Comparison of ENCODE assay signal across 24 cellular contexts in the genomic region with DNA sequence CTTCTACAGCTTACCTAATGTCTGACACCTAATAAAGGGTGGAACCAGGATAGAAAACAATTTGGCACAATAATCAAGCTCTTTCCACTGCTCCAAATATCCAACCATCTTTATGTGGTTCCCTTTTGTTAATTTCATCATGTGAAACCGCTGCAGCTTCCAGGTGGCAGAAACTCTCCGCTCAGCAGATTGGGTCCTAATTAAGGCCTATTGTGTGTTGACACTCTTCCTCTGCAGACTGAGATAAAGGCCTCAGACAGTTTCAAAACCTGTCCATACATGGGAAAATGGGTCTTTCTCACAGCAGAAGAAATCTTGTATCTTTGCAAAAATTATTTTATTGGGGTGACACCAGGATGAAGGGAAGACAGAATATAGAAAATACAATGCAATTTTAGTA.
A peak's percentile ranks its signal among the peaks of the same experiment; 100 is the strongest.
DNase-seq lines count a peak whose midpoint lies in the region; FAIRE-seq and TF ChIP-seq lines count a peak whose summit lies in the region.
"Had no signal": no experiment of that assay in that cellular context is flagged by ENCODE, and none has a peak within 500 bp of the region (broad histone marks: within the 10 kb centered on the region; RNA-seq: fewer than 3 reads in every experiment).

No MANE protein-coding gene starts in this region.

- H3K9me2 ChIP-seq in neural cell (ENCODE audit: insufficient read depth, low read length): no peaks in the 10 kb centered on the region

- H3K79me2 ChIP-seq in neural cell (replicated peaks; ENCODE audit: insufficient read depth, low read length): no peaks in the 10 kb centered on the region

- no peak for TF ChIP-seq RAD21 in neural cell (conservative IDR thresholded peaks at IDR 0.05)

- H3K27ac ChIP-seq in neural cell (ENCODE audit: low read length): peak overlapping the region; percentile 44
- H3K27ac ChIP-seq: 22Rv1, GM23248 had no signal

- no peak for TF ChIP-seq EP300 in neural cell (conservative IDR thresholded peaks at IDR 0.05; ENCODE audit: poor library complexity, severe bottlenecking)

- DNase-seq in DMS153 (lab: John Stamatoyannopoulos, UW): peak; percentile 2
- DNase-seq in DMS153 treated with DMSO at 0.1 percent for 48 hours (lab: John Stamatoyannopoulos, UW; ENCODE audit: unreplicated experiment): no peak
- peak; percentile 49 for DNase-seq in NCI-H748 (lab: John Stamatoyannopoulos, UW; ENCODE audit: unreplicated experiment)
- no peak for DNase-seq in NCI-H748 treated with DMSO at 0.1 percent for 48 hours (lab: John Stamatoyannopoulos, UW)
- DNase-seq in NCI-H2081 treated with DMSO at 0.1 percent for 48 hours (lab: John Stamatoyannopoulos, UW): peak; percentile 10
- DNase-seq in H54 (ENCODE audit: insufficient read length, low spot score): no peak
- DNase-seq in activated naive CD4-positive, alpha-beta T cell treated with anti-CD3 and anti-CD28 coated beads, Interleukin-2, amount 50 U/mL, for 16 hours: no peak
- DNase-seq: AML-193; C1 segment of cervical spinal cord; Calu3; CD8-positive, alpha-beta T cell; DMS53; GDM1; GM23248; KBM-7; NCI-H187; NCI-H2227 treated with DMSO at 0.1 percent for 48 hours; NCI-H510A treated with DMSO at 0.1 percent for 48 hours; PC-3; SHP77 had no signal

- H3K36me3 ChIP-seq in neural cell (ENCODE audit: insufficient read depth, low read length): no peaks in the 10 kb centered on the region
- H3K36me3 ChIP-seq: HAP-1 had no signal

- H2AFZ ChIP-seq in neural cell (ENCODE audit: low read depth, low read length): no peak overlapping the region
- H2AFZ ChIP-seq: GM23248 had no signal

- H3K9ac ChIP-seq in neural cell (ENCODE audit: low read length): no peak overlapping the region
- H3K9ac ChIP-seq: GM23248 had no signal

- H3K9me3 ChIP-seq in neural cell (ENCODE audit: low read length): no peaks in the 10 kb centered on the region
- H3K9me3 ChIP-seq: HAP-1 had no signal

- no peaks in the 10 kb centered on the region for H3K27me3 ChIP-seq in neural cell (ENCODE audit: insufficient read depth, low read depth, low read length)

- FAIRE-seq in H54 (lab: Jason Lieb, UNC): no peak
- FAIRE-seq: GM18507 had no signal

- H4K20me1 ChIP-seq in neural cell (ENCODE audit: insufficient read depth): no peaks in the 10 kb centered on the region

- no peak for TF ChIP-seq POLR2A in H54 (IDR thresholded peaks at IDR 0.05; ENCODE audit: low read depth, low read length)

- H3K4me2 ChIP-seq in neural cell (ENCODE audit: low read length): no peak overlapping the region

- no peak for TF ChIP-seq CTCF in neural cell (IDR thresholded peaks at IDR 0.05; ENCODE audit: poor library complexity, severe bottlenecking)

- no peak overlapping the region for H3K4me3 ChIP-seq in neural cell (ENCODE audit: low read length)
- H3K4me3 ChIP-seq: GM23248, HAP-1 had no signal

- H3F3A ChIP-seq in neural cell (ENCODE audit: insufficient read depth, low read length, poor library complexity, severe bottlenecking): no peaks in the 10 kb centered on the region

TF ChIP-seq in neural cell, 6 proteins besides CTCF, POLR2A, EP300 and RAD21:
- TF ChIP-seq MXI1 (conservative IDR thresholded peaks at IDR 0.05; ENCODE audit: poor library complexity, severe bottlenecking) (no peak), TAF1 (IDR thresholded peaks at IDR 0.05; ENCODE audit: low read depth) (no peak), POLR2AphosphoS5 (IDR thresholded peaks at IDR 0.05) (no peak), SMC3 (conservative IDR thresholded peaks at IDR 0.05; ENCODE audit: poor library complexity) (no peak), EZH2 (IDR thresholded peaks at IDR 0.05; ENCODE audit: borderline replicate concordance, insufficient read depth, low read length, poor library complexity, severe bottlenecking) (no peak)
- TF ChIP-seq, protein P1, sequence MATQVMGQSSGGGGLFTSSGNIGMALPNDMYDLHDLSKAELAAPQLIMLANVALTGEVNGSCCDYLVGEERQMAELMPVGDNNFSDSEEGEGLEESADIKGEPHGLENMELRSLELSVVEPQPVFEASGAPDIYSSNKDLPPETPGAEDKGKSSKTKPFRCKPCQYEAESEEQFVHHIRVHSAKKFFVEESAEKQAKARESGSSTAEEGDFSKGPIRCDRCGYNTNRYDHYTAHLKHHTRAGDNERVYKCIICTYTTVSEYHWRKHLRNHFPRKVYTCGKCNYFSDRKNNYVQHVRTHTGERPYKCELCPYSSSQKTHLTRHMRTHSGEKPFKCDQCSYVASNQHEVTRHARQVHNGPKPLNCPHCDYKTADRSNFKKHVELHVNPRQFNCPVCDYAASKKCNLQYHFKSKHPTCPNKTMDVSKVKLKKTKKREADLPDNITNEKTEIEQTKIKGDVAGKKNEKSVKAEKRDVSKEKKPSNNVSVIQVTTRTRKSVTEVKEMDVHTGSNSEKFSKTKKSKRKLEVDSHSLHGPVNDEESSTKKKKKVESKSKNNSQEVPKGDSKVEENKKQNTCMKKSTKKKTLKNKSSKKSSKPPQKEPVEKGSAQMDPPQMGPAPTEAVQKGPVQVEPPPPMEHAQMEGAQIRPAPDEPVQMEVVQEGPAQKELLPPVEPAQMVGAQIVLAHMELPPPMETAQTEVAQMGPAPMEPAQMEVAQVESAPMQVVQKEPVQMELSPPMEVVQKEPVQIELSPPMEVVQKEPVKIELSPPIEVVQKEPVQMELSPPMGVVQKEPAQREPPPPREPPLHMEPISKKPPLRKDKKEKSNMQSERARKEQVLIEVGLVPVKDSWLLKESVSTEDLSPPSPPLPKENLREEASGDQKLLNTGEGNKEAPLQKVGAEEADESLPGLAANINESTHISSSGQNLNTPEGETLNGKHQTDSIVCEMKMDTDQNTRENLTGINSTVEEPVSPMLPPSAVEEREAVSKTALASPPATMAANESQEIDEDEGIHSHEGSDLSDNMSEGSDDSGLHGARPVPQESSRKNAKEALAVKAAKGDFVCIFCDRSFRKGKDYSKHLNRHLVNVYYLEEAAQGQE (IDR thresholded peaks at IDR 0.05; ENCODE audit: borderline replicate concordance): no peak

Comparison
In these comparisons a context has a peak if more than half of its experiments do, and no peak if none do; other contexts are left out.
1. DNase-seq: peak in DMS153 (single experiment), NCI-H748 (single experiment) and NCI-H2081 treated with DMSO at 0.1 percent for 48 hours (single experiment); none in DMS153 treated with DMSO at 0.1 percent for 48 hours (single experiment), NCI-H748 treated with DMSO at 0.1 percent for 48 hours (single experiment), H54 (single experiment) and activated naive CD4-positive, alpha-beta T cell treated with anti-CD3 and anti-CD28 coated beads, Interleukin-2, amount 50 U/mL, for 16 hours (single experiment).